ENCODE assay signal across 9 cellular contexts in the genomic region with DNA sequence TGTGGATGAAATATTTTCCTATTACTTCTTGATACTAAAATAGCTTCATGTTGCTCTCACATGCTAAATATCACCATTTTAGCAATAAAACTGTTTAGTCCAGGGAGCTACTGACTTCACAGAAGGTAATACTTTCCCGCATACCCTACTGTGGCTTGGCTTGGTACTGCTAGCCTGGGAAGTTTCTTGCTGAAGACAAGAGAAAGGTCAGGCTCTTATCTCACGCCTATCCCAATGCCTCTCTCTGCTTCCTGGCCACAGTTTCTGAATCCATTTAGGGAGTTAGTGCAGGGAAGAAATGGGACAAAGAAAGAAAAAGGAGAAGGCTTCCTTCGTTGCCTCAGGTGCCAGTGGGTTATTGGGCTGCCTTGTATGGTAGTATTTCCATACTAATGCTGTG.
"Had no signal": no experiment of that assay in that cellular context is flagged by ENCODE, and none has a peak within 500 bp of the region (broad histone marks: within the 10 kb centered on the region; RNA-seq: fewer than 3 reads in every experiment).

No MANE protein-coding gene starts in this region.

- H3K36me3 Mint-ChIP-seq: IgD-negative memory B cell had no signal

- ATAC-seq: HCT116, HepG2 had no signal

- DNase-seq: GOT3, H7, HFFc6, KBM-7 had no signal

- H3K4me3 ChIP-seq: HAP-1 had no signal

- H3K4me1 Mint-ChIP-seq: IgD-negative memory B cell had no signal

- H3K9me3 ChIP-seq: HAP-1 had no signal

- H3K4me1 ChIP-seq: HAP-1 had no signal

- H3K4me3 Mint-ChIP-seq: HFFc6, IgD-negative memory B cell had no signal

- H3K27ac Mint-ChIP-seq: HFFc6, IgD-negative memory B cell had no signal

- H3K27me3 Mint-ChIP-seq: IgD-negative memory B cell had no signal

- H3K36me3 ChIP-seq: HAP-1 had no signal

- H3K27ac ChIP-seq: HL-60 had no signal
